Comparison of ENCODE assay signal across 8 cellular contexts in the genomic region with DNA sequence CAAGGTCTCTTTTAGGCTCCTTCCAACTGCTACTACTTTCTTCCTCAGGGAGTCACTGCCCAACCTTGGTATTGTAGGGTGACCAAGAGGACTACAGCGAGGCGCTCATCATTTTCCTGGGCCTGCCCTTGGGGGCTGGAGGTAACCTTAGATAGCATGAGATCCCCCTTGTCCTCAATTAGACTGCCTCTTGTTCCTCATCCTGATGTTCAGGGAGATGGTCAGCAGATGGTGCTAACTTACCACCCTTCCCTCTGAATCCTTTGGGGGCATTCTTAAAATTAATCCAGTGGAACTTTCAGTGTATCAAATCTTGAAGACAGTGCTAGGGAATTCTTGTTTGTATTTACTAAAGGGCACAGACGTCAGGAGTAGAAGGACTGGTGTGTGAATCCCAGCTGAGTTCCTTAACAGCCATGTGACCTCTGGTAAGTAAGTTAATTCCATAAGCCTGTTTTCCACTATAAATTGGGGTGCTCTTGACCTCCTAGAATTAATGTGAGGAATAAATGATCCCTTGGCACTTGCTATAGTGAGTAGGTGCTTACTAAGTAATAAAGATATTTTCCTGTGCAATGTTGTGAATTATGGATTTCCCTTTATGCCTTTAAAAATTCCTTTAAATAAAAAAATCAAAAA. TPM values are rescaled to one million over a fixed set of nuclear protein-coding genes. Genes with fewer than 3 reads are reported as not detected.
DNase-seq lines count a peak whose midpoint lies in the region; ATAC-seq and TF ChIP-seq lines count a peak whose summit lies in the region.

No MANE protein-coding gene starts in this region.

- CTCF ChIA-PET in CD4-positive, alpha-beta T cell (lab: Charles Lee): no interaction called here

- H3K27me3 Mint-ChIP-seq in CD4-positive, alpha-beta T cell: no peaks in the 10 kb centered on the region

- no peak overlapping the region for H3K4me3 ChIP-seq in right atrium auricular region
- H3K4me3 ChIP-seq in WERI-Rb-1 (ENCODE audit: low read depth, low read length): no peak overlapping the region
- H3K4me3 ChIP-seq in testis: no peak overlapping the region

- H3K27ac ChIP-seq in right atrium auricular region: no peak overlapping the region
- no peak overlapping the region for H3K27ac ChIP-seq in WERI-Rb-1
- no peak overlapping the region for H3K27ac ChIP-seq in testis
- H3K27ac ChIP-seq in CD4-positive, alpha-beta T cell (ENCODE audit: low read depth, low read length): no peak overlapping the region

- no peak overlapping the region for H3K4me3 Mint-ChIP-seq in CD4-positive, alpha-beta T cell

- no peaks in the 10 kb centered on the region for H3K9me3 Mint-ChIP-seq in CD4-positive, alpha-beta T cell

- peak; percentile 37 to 74 for TF ChIP-seq CTCF in right atrium auricular region (IDR thresholded peaks at IDR 0.05)
- TF ChIP-seq CTCF in WERI-Rb-1 (IDR thresholded peaks at IDR 0.05; ENCODE audit: low read depth, low read length): peak; percentile 67
- TF ChIP-seq CTCF in testis (IDR thresholded peaks at IDR 0.05): peak; percentile 58 to 64 (median 64)
- TF ChIP-seq CTCF in CD4-positive, alpha-beta T cell (IDR thresholded peaks at IDR 0.05): no peak

- WGBS in testis, 2 donors: 30 to 35% methylated on average over 3 of the region's 3 CpGs

- no peaks in the 10 kb centered on the region for H3K9me3 ChIP-seq in right atrium auricular region
- H3K9me3 ChIP-seq in WERI-Rb-1 (ENCODE audit: severe bottlenecking): no peaks in the 10 kb centered on the region
- no peaks in the 10 kb centered on the region for H3K9me3 ChIP-seq in testis
- H3K9me3 ChIP-seq in CD4-positive, alpha-beta T cell (ENCODE audit: control insufficient read depth, low read length): no peaks in the 10 kb centered on the region

- POLR2A ChIA-PET in CD4-positive, alpha-beta T cell (lab: Charles Lee): no interaction called here

- H3K27me3 ChIP-seq in right atrium auricular region (no peaks in the 10 kb centered on the region), WERI-Rb-1 (ENCODE audit: insufficient read depth, low read depth, severe bottlenecking) (no peaks in the 10 kb centered on the region), testis (no peaks in the 10 kb centered on the region)
- no peaks in the 10 kb centered on the region for H3K27me3 ChIP-seq in CD4-positive, alpha-beta T cell (ENCODE audit: control insufficient read depth, insufficient read depth, low read length)

- TF ChIP-seq POLR2A in testis (IDR thresholded peaks at IDR 0.05): no peak

- DNase-seq in right atrium auricular region (ENCODE audit: low spot score): no peak
- no peak for DNase-seq in Right ventricle myocardium inferior (ENCODE audit: missing footprints)
- DNase-seq in NCI-H146 (lab: John Stamatoyannopoulos, UW): peak; percentile 36
- DNase-seq in WERI-Rb-1: peak; percentile 42
- peak; percentile 68 for DNase-seq in hepatic stellate cell (ENCODE audit: low spot score)
- peak; percentile 49 for DNase-seq in testis
- DNase-seq in CD4-positive, alpha-beta T cell: no peak

- no peak for ATAC-seq in Right ventricle myocardium inferior
- ATAC-seq in CD4-positive, alpha-beta T cell (ENCODE audit: poor library complexity): no peak
- no peak for ATAC-seq in GM21526 (IDR thresholded peaks at IDR 0.05; ENCODE audit: low FRiP score, unreplicated experiment)

- H3K36me3 Mint-ChIP-seq in CD4-positive, alpha-beta T cell (ENCODE audit: low read depth): peaks cover 5% of the 10 kb centered on the region

- peaks cover 9% of the 10 kb centered on the region for H3K4me1 Mint-ChIP-seq in CD4-positive, alpha-beta T cell (ENCODE audit: low read depth)

- intact Hi-C loops in Right ventricle myocardium inferior (cut with DNase I): loop anchor here (2.0 to 10.0 kb wide), 3 partner anchors 54 to 108 kb away; a partner anchor contains a TSS
- intact Hi-C loops in testis (cut with DNase I; ENCODE audit: low total_unique reads): loop anchor here (5.0 kb wide), 1 partner anchor 83 kb away; no protein-coding TSS in a partner anchor
- intact Hi-C loops in CD4-positive, alpha-beta T cell (cut with DNase I, micrococcal nuclease): loop anchor here in 1 of 2 experiments (5.0 to 10.0 kb wide), 6 partner anchors 98 to 804 kb away; a partner anchor contains a TSS

- no peak overlapping the region for H3K27ac Mint-ChIP-seq in CD4-positive, alpha-beta T cell

- H3K4me1 ChIP-seq in right atrium auricular region (peaks cover 0 to 5% of the 10 kb centered on the region in 2 donors), testis (no peaks in the 10 kb centered on the region)

- no peaks in the 10 kb centered on the region for H3K36me3 ChIP-seq in right atrium auricular region
- no peaks in the 10 kb centered on the region for H3K36me3 ChIP-seq in WERI-Rb-1
- no peaks in the 10 kb centered on the region for H3K36me3 ChIP-seq in testis (ENCODE audit: low read depth, missing control alignments)

RNA-seq across cellular contexts. Expression of a gene that starts 4.1 kb away (rescaled TPM):
- total RNA-seq in right atrium auricular region: 10 to 100 TPM; 28.8 to 39.5 TPM
- 54.6 TPM for total RNA-seq in Right ventricle myocardium inferior
- total RNA-seq in testis: 10 to 100 TPM; 60.4 to 89.4 TPM
- polyA plus RNA-seq in testis (ENCODE audit: insufficient read depth, low read depth, low replicate concordance): 75.8 TPM
- 10 to 100 TPM; 29.1 to 36.3 TPM for total RNA-seq in CD4-positive, alpha-beta T cell

RNA-seq across cellular contexts. Expression of a gene that starts 22.1 kb away (rescaled TPM):
- total RNA-seq in right atrium auricular region (10 to 100 TPM in 1 of 2 donors, 1 to 10 TPM in 1; 2.2 to 32.0 TPM), Right ventricle myocardium inferior (15.7 TPM), testis (10 to 100 TPM in 1 of 2 donors, 1 to 10 TPM in 1; 8.0 to 27.1 TPM)
- 48.6 TPM for polyA plus RNA-seq in testis (ENCODE audit: insufficient read depth, low read depth, low replicate concordance)
- total RNA-seq in CD4-positive, alpha-beta T cell: under 1 TPM; 0.31 to 0.33 TPM

RNA-seq across cellular contexts. Expression of a gene that starts 55.6 kb away (rescaled TPM):
- total RNA-seq in right atrium auricular region: 10 to 100 TPM in 1 of 2 donors, 1 to 10 TPM in 1; 8.9 to 13.3 TPM
- total RNA-seq in Right ventricle myocardium inferior: 17.9 TPM
- 10 to 100 TPM; 66.8 to 76.1 TPM for total RNA-seq in testis
- polyA plus RNA-seq in testis (ENCODE audit: insufficient read depth, low read depth, low replicate concordance): 39.7 TPM
- 10 to 100 TPM; 15.6 to 17.7 TPM for total RNA-seq in CD4-positive, alpha-beta T cell

Comparison
In these comparisons a context has a peak if more than half of its experiments do, and no peak if none do; other contexts are left out.
1. DNase-seq: peak in NCI-H146 (single experiment), WERI-Rb-1 (single experiment), hepatic stellate cell (single experiment) and testis (single experiment); none in right atrium auricular region (single experiment), Right ventricle myocardium inferior (single experiment) and CD4-positive, alpha-beta T cell (0 of 10).